In the genomic region with DNA sequence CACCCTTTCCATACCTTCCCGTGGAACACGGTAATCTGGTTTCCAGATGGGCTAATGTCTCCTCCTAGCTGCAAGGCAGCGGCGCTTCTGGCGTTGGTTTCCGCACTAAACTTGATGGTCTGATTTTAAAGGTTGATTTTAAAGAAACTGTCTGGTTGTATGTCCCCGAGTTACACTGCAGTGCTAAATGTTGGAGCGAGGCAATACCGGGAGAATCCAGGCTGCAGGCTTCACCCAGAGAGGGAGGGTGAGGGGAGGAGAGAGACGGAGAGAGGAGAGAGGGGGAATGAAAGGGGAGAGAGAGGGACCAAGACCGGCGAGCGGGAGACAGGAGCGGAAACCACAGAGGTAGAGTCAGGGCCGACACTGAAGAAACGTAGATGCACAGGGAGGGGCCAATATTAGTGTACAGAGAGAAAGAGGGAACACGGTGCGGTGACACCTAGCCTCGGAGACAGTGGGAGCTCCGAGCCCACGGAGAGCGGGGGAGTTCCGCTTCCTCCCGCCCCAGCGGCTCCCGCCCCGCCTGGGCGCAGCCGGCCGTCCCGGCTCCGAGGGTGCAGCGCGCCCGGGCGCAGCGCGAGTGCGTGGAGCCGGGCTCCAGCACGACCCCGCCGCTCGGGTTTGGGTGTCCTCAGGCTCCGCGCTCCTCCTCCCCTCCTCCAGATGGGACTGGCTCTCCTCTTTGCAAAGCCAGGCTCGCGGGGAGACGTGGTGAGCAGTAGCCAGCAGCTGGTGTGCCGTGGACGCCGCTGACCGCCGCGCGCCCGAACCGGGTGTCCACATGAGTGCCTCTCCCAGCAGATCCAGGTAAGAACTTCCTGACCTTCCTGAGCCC, we compare ENCODE assay signal across 8 cellular contexts.
DNase-seq lines count a peak whose midpoint lies in the region; ATAC-seq, FAIRE-seq and TF ChIP-seq lines count a peak whose summit lies in the region.

No MANE protein-coding gene starts in this region.

- FAIRE-seq in HepG2 (lab: Jason Lieb, UNC), result no peak

- H3K9me2 ChIP-seq in PC-3 (replicated peaks; ENCODE audit: low read length), result no peaks in the 10 kb centered on the region

- DNase-seq in ELR (ENCODE audit: low read depth) (peak; percentile 17), HFFc6 (no peak), PC-3 (peak; percentile 38), cerebellar cortex (ENCODE audit: low spot score) (peak; percentile 78), mesenchymal stem cell (peak; percentile 8), testis (peak; percentile 26), HepG2 (ENCODE audit: low spot score) (no peak), NCI-H146 treated with DMSO at 0.1 percent for 48 hours (lab: John Stamatoyannopoulos, UW; ENCODE audit: unreplicated experiment) (no peak)

- H3K4me2 ChIP-seq in PC-3 (ENCODE audit: low read length), result peak overlapping the region; percentile 90
- peak overlapping the region; percentile 54 for H3K4me2 ChIP-seq in mesenchymal stem cell (ENCODE audit: low read length, poor library complexity, severe bottlenecking)
- no peak overlapping the region for H3K4me2 ChIP-seq in HepG2 (ENCODE audit: low read depth, low read length)

- H3K36me3 Mint-ChIP-seq in HFFc6 (ENCODE audit: low read depth), result no peaks in the 10 kb centered on the region; the same call in 1 of the 2 replicates

- no peak overlapping the region for H2BK12ac ChIP-seq in mesenchymal stem cell (ENCODE audit: low read length in 2 of 2)

- H2AFZ ChIP-seq in PC-3 (ENCODE audit: low read length) (peak overlapping the region; percentile 88), mesenchymal stem cell (ENCODE audit: low read depth, low read length) (no peak overlapping the region), HepG2 (ENCODE audit: low read length) (no peak overlapping the region)

- H4K20me1 ChIP-seq in PC-3 (ENCODE audit: low read length), result no peaks in the 10 kb centered on the region
- H4K20me1 ChIP-seq in HepG2 (ENCODE audit: insufficient read depth, low read length), result no peaks in the 10 kb centered on the region

- no peak overlapping the region for H3K27ac Mint-ChIP-seq in HFFc6

- no peak for TF ChIP-seq POLR2A in testis (IDR thresholded peaks at IDR 0.05)
- TF ChIP-seq POLR2A in HepG2 (IDR thresholded peaks at IDR 0.05; ENCODE audit: insufficient read depth in 1 of 2, low read depth in 2 of 2, low read length in 2 of 2), result no peak

- BruUV-seq in PC-3 (replicated peaks; lab: Mats Ljungman, UMichigan) (no TSS peak), HepG2 (replicated peaks; lab: Mats Ljungman, UMichigan) (no TSS peak)

- WGBS in mesenchymal stem cell, result 3% methylated on average over 52 of the region's 58 CpGs
- 0 to 1% methylated on average over 23 to 56 of the region's 58 CpGs for WGBS in testis, 2 donors
- WGBS in HepG2 (ENCODE audit: low lambda C conversion rate), result 11% methylated on average over 18 of the region's 58 CpGs

- peaks cover 48% of the 10 kb centered on the region for H3K27me3 Mint-ChIP-seq in HFFc6 (ENCODE audit: insufficient read depth)

- POLR2A ChIA-PET in PC-3 (lab: Charles Lee; ENCODE audit: unreplicated experiment), result no interaction called here
- POLR2A ChIA-PET in HepG2 (lab: Yijun Ruan, JAX), result no interaction called here

- H3K14ac ChIP-seq in mesenchymal stem cell (ENCODE audit: low read length in 2 of 2), result peak overlapping the region in 1 of 2 experiments; percentile 26

- TF ChIP-seq RAD21 in HepG2 (CRISPR knock-in tag; IDR thresholded peaks at IDR 0.05), result no peak

- no peak overlapping the region for H3K18ac ChIP-seq in mesenchymal stem cell (ENCODE audit: low read depth in 1 of 2, low read length in 2 of 2)

- H2BK5ac ChIP-seq in mesenchymal stem cell (ENCODE audit: low read depth, low read length, poor library complexity, severe bottlenecking), result no peak overlapping the region

- H3K9me3 Mint-ChIP-seq in HFFc6, result no peaks in the 10 kb centered on the region

- ATAC-seq in PC-3 (peak; percentile 67), HepG2 (no peak)

- in situ Hi-C loops in HepG2 (cut with HindIII; ENCODE audit: extremely low pct_ligation_motif_present, low pct_unique_long_range_greater_than_20kb), result no loop called here

- no peak overlapping the region for H2BK15ac ChIP-seq in mesenchymal stem cell (ENCODE audit: low read depth, poor library complexity, severe bottlenecking)

- intact Hi-C loops in PC-3 (cut with micrococcal nuclease), result no loop called here
- intact Hi-C loops in testis (cut with DNase I; ENCODE audit: low total_unique reads), result no loop called here
- intact Hi-C loops in HepG2 (cut with micrococcal nuclease; ENCODE audit: unreplicated experiment), result no loop called here

- no peak for TF ChIP-seq EP300 in HepG2 (IDR thresholded peaks at IDR 0.05; ENCODE audit: low read depth in 2 of 2, low read length in 2 of 2)
- no peak for TF ChIP-seq EP300 in HepG2 (CRISPR knock-in tag; IDR thresholded peaks at IDR 0.05; ENCODE audit: borderline replicate concordance)

- H3K23ac ChIP-seq in mesenchymal stem cell (ENCODE audit: low read length in 2 of 2), result no peak overlapping the region

- no peak overlapping the region for H3K4ac ChIP-seq in mesenchymal stem cell (ENCODE audit: low read depth in 1 of 2, low read length in 2 of 2)

- H3K27ac ChIP-seq in PC-3 (ENCODE audit: low read length) (no peak overlapping the region), mesenchymal stem cell (ENCODE audit: low read length, poor library complexity, severe bottlenecking) (no peak overlapping the region), testis (no peak overlapping the region), HepG2 (ENCODE audit: extremely low read length, insufficient read depth, low read length) (no peak overlapping the region)

- H2AK5ac ChIP-seq in mesenchymal stem cell (ENCODE audit: low read length, severe bottlenecking), result no peak overlapping the region

- CTCF ChIA-PET in PC-3 (lab: Charles Lee) (no interaction called here), HepG2 (lab: Yijun Ruan, JAX; ENCODE audit: low intra/inter-chr PET ratio, low total read pairs) (no interaction called here)

- H2BK120ac ChIP-seq in mesenchymal stem cell (ENCODE audit: low read depth, low read length), result no peak overlapping the region

- H3K79me2 ChIP-seq in PC-3 (ENCODE audit: low read length) (no peaks in the 10 kb centered on the region), HepG2 (ENCODE audit: insufficient read depth, low read length) (no peaks in the 10 kb centered on the region)

- H3K4me1 ChIP-seq in PC-3 (ENCODE audit: insufficient read depth, low read length), result no peaks in the 10 kb centered on the region; the same call in 1 of the 2 replicates
- peaks cover 6% of the 10 kb centered on the region for H3K4me1 ChIP-seq in mesenchymal stem cell (ENCODE audit: control insufficient read depth, insufficient read depth, low read depth, low read length)
- H3K4me1 ChIP-seq in testis, result no peaks in the 10 kb centered on the region
- H3K4me1 ChIP-seq in HepG2 (ENCODE audit: insufficient read depth, low read length), result no peaks in the 10 kb centered on the region

- H4K91ac ChIP-seq in mesenchymal stem cell (ENCODE audit: low read length), result no peak overlapping the region

- H3K9me3 ChIP-seq in PC-3 (ENCODE audit: low read length), result no peaks in the 10 kb centered on the region
- H3K9me3 ChIP-seq in mesenchymal stem cell (ENCODE audit: control insufficient read depth, low read length), result no peaks in the 10 kb centered on the region
- no peaks in the 10 kb centered on the region for H3K9me3 ChIP-seq in testis
- no peaks in the 10 kb centered on the region for H3K9me3 ChIP-seq in HepG2 (ENCODE audit: low read length)

- H3F3A ChIP-seq in PC-3 (ENCODE audit: low read length, unreplicated experiment), result no peaks in the 10 kb centered on the region

- H3K9ac ChIP-seq in PC-3 (ENCODE audit: low read length), result no peak overlapping the region
- peak overlapping the region; percentile 53 for H3K9ac ChIP-seq in mesenchymal stem cell (ENCODE audit: low read length)
- no peak overlapping the region for H3K9ac ChIP-seq in HepG2 (ENCODE audit: insufficient read depth, low read depth, low read length)

- peaks cover 8% of the 10 kb centered on the region for H3K4me1 Mint-ChIP-seq in HFFc6 (ENCODE audit: low read depth)

- no peaks in the 10 kb centered on the region for H3K79me1 ChIP-seq in mesenchymal stem cell (replicated peaks; ENCODE audit: low read length, poor library complexity, severe bottlenecking)

- H3K4me3 Mint-ChIP-seq in HFFc6, result peak overlapping the region; percentile 87

- H3K4me3 ChIP-seq in PC-3 (ENCODE audit: low read length) (peak overlapping the region; percentile 65), mesenchymal stem cell (ENCODE audit: insufficient read depth in 1 of 2, low read depth in 1 of 2, low read length in 2 of 2) (peak overlapping the region; percentile 22 to 85), testis (peak overlapping the region; percentile 36 to 51), HepG2 (replicated peaks in 1 of 3; ENCODE audit: insufficient read depth in 1 of 3, low read depth in 2 of 3, low read length in 3 of 3) (no peak overlapping the region)

- H3K27me3 ChIP-seq in PC-3 (ENCODE audit: low read length) (peaks cover 73% of the 10 kb centered on the region), mesenchymal stem cell (ENCODE audit: control insufficient read depth in 1 of 2, insufficient read depth in 1 of 2, low read length in 2 of 2) (peaks cover 76 to 84% of the 10 kb centered on the region in 2 experiments), testis (no peaks in the 10 kb centered on the region), HepG2 (ENCODE audit: control insufficient read depth in 1 of 2, insufficient read depth in 2 of 2, low read length in 2 of 2) (peaks cover 2 to 47% of the 10 kb centered on the region in 2 experiments; a peak in 4 of 5 replicates)

- H4K8ac ChIP-seq in mesenchymal stem cell (ENCODE audit: low read length), result no peak overlapping the region

- TF ChIP-seq CTCF in HFFc6 (IDR thresholded peaks at IDR 0.05), result peak; percentile 26; the same call in 1 of the 2 replicates
- peak; percentile 39; the same call in 1 of the 2 replicates for TF ChIP-seq CTCF in PC-3 (conservative IDR thresholded peaks at IDR 0.05; ENCODE audit: low read depth, low read length)
- no peak for TF ChIP-seq CTCF in testis (IDR thresholded peaks at IDR 0.05)
- no peak for TF ChIP-seq CTCF in HepG2 (CRISPR knock-in tag; IDR thresholded peaks at IDR 0.05)

- no peaks in the 10 kb centered on the region for H3K36me3 ChIP-seq in PC-3 (ENCODE audit: low read depth, low read length)
- no peaks in the 10 kb centered on the region for H3K36me3 ChIP-seq in mesenchymal stem cell (ENCODE audit: control insufficient read depth in 1 of 2, insufficient read depth in 2 of 2, low read depth in 1 of 2, low read length in 2 of 2)
- H3K36me3 ChIP-seq in testis (ENCODE audit: low read depth, missing control alignments), result no peaks in the 10 kb centered on the region
- H3K36me3 ChIP-seq in HepG2 (replicated peaks in 1 of 2; ENCODE audit: control insufficient read depth in 1 of 2, insufficient read depth in 2 of 2, low read length in 2 of 2), result no peaks in the 10 kb centered on the region

TF ChIP-seq in HepG2, 621 proteins besides CTCF, POLR2A, EP300 and RAD21 (continues in another document):
- TF ChIP-seq ZSCAN20 (CRISPR knock-in tag; IDR thresholded peaks at IDR 0.05; ENCODE audit: borderline replicate concordance) (no peak), CHD2 (IDR thresholded peaks at IDR 0.05; ENCODE audit: low read depth, low read length) (no peak), RFX1 (IDR thresholded peaks at IDR 0.05) (no peak), NCOA5 (CRISPR knock-in tag; IDR thresholded peaks at IDR 0.05) (no peak), ZNF17 (CRISPR knock-in tag; IDR thresholded peaks at IDR 0.05) (no peak)

Comparison
In these comparisons a context has a peak if more than half of its experiments do, and no peak if none do; other contexts are left out.
1. DNase-seq: peak in ELR (single experiment), PC-3 (single experiment), cerebellar cortex (single experiment), mesenchymal stem cell (single experiment) and testis (single experiment); none in HFFc6 (single experiment), HepG2 (single experiment) and NCI-H146 treated with DMSO at 0.1 percent for 48 hours (single experiment).
2. CTCF ChIP-seq: peak in HFFc6 (single experiment) and PC-3 (single experiment); none in testis (0 of 3) and HepG2 (single experiment).
3. H3K4me3 ChIP-seq: peak in PC-3 (single experiment), mesenchymal stem cell (2 of 2) and testis (2 of 2); none in HepG2 (0 of 3).